1 cellular context compared by ENCODE assay signal in genomic region chr6:157466340-157466643, GRCh38.
A peak's percentile ranks its signal among the peaks of the same experiment; 100 is the strongest.
TF ChIP-seq lines count a peak whose summit lies in the region.

No MANE protein-coding gene starts in this region.

TF ChIP-seq in IMR-90, 13 proteins besides CTCF, POLR2A, EP300 and RAD21:
- TF ChIP-seq CHD1 (IDR thresholded peaks at IDR 0.05; ENCODE audit: low read depth, low read length) (no peak), MAFK (IDR thresholded peaks at IDR 0.05; ENCODE audit: low read depth, low read length) (peak; percentile 97)
